28 cellular contexts compared by ENCODE assay signal in genomic region chr5:8098044-8098443, GRCh38.
"Had no signal": no experiment of that assay in that cellular context is flagged by ENCODE, and none has a peak within 500 bp of the region (broad histone marks: within the 10 kb centered on the region; RNA-seq: fewer than 3 reads in every experiment).

No MANE protein-coding gene starts in this region.

- H3K4me1 Mint-ChIP-seq: naive thymus-derived CD4-positive, alpha-beta T cell; stimulated activated naive CD8-positive, alpha-beta T cell treated with anti-CD3 and anti-CD28 coated beads, Interleukin-15, amount 100 ng/mL, for 72 hours had no signal

- ATAC-seq: left lobe of liver; mucosa of descending colon; naive thymus-derived CD4-positive, alpha-beta T cell; natural killer cell treated with Interleukin-12 subunit alpha and Interleukin-12 subunit beta and Interleukin-15 and Interleukin-18, amount 100 ng/mL, for 72 hours; pancreas; right lobe of liver; stimulated activated memory B cell treated with anti-CD40 and anti-IgM and Interleukin-4, amounts not matched to agents 10 μg/mL and 1 μg/mL and 100 μg/mL, for 72 hours; stimulated activated naive CD8-positive, alpha-beta T cell treated with anti-CD3 and anti-CD28 coated beads, Interleukin-15, amount 100 ng/mL, for 72 hours had no signal

- H3K4me3 ChIP-seq: hepatocyte, lung, mucosa of descending colon, pancreas, prostate gland, right lobe of liver, smooth muscle cell, tibial nerve, uterus had no signal

- H3K27ac ChIP-seq: hepatocyte, pancreas, prostate gland, right lobe of liver, tibial nerve, uterus had no signal

- H3K36me3 Mint-ChIP-seq: naive thymus-derived CD4-positive, alpha-beta T cell; natural killer cell treated with Interleukin-12 subunit alpha and Interleukin-12 subunit beta and Interleukin-15 and Interleukin-18, amount 100 ng/mL, for 72 hours; stimulated activated memory B cell treated with anti-CD40 and anti-IgM and Interleukin-4, amounts not matched to agents 10 μg/mL and 1 μg/mL and 100 μg/mL, for 72 hours; type B pancreatic cell had no signal

- H3K27me3 Mint-ChIP-seq: naive thymus-derived CD4-positive, alpha-beta T cell; natural killer cell treated with Interleukin-12 subunit alpha and Interleukin-12 subunit beta and Interleukin-15 and Interleukin-18, amount 100 ng/mL, for 72 hours; stimulated activated memory B cell treated with anti-CD40 and anti-IgM and Interleukin-4, amounts not matched to agents 10 μg/mL and 1 μg/mL and 100 μg/mL, for 72 hours; stimulated activated naive CD8-positive, alpha-beta T cell treated with anti-CD3 and anti-CD28 coated beads, Interleukin-15, amount 100 ng/mL, for 72 hours; type B pancreatic cell had no signal

- H3K27me3 ChIP-seq: hepatocyte, pancreas, right lobe of liver, tibial nerve, uterus had no signal

- H3K4me1 ChIP-seq: pancreas, prostate gland, right lobe of liver, tibial nerve, uterus had no signal

- H3K27ac Mint-ChIP-seq: naive thymus-derived CD4-positive, alpha-beta T cell; natural killer cell treated with Interleukin-12 subunit alpha and Interleukin-12 subunit beta and Interleukin-15 and Interleukin-18, amount 100 ng/mL, for 72 hours; stimulated activated memory B cell treated with anti-CD40 and anti-IgM and Interleukin-4, amounts not matched to agents 10 μg/mL and 1 μg/mL and 100 μg/mL, for 72 hours; stimulated activated naive CD8-positive, alpha-beta T cell treated with anti-CD3 and anti-CD28 coated beads, Interleukin-15, amount 100 ng/mL, for 72 hours; type B pancreatic cell had no signal

- H3K9me3 ChIP-seq: mucosa of descending colon, pancreas, prostate gland, right lobe of liver, tibial nerve, uterus had no signal

- H3K36me3 ChIP-seq: pancreas, prostate gland, right lobe of liver, tibial nerve, uterus had no signal

- DNase-seq: kidney glomerular epithelial cell; left cardiac atrium; mesendoderm; midbrain; mucosa of descending colon; naive thymus-derived CD4-positive, alpha-beta T cell; nucleus accumbens; pancreas; retina; right lobe of liver; stimulated activated CD4-positive, alpha-beta T cell treated with anti-CD3 and anti-CD28 coated beads, Interleukin-1b, Interleukin-23, amount 100 ng/mL, for 48 hours; stimulated activated CD4-positive, alpha-beta T cell treated with anti-CD3 and anti-CD28 coated beads, Interleukin-2, amount 100 ng/mL, for 48 hours; stimulated activated CD4-positive, alpha-beta T cell treated with anti-CD3 and anti-CD28 coated beads, Interleukin-4, amount 100 ng/mL, for 4 hours; stimulated activated CD8-positive, alpha-beta memory T cell treated with anti-CD3 and anti-CD28 coated beads, Interleukin-4, amount 100 ng/mL, for 48 hours; stimulated activated naive CD4-positive, alpha-beta T cell treated with Interleukin-2 at 50 U/mL for 16 hours; stimulated activated naive CD8-positive, alpha-beta T cell treated with anti-CD3 and anti-CD28 coated beads, Interleukin-15, amount 100 ng/mL, for 72 hours; substantia nigra; uterus had no signal

- H3K4me3 Mint-ChIP-seq: naive thymus-derived CD4-positive, alpha-beta T cell; natural killer cell treated with Interleukin-12 subunit alpha and Interleukin-12 subunit beta and Interleukin-15 and Interleukin-18, amount 100 ng/mL, for 72 hours; neural crest cell; stimulated activated memory B cell treated with anti-CD40 and anti-IgM and Interleukin-4, amounts not matched to agents 10 μg/mL and 1 μg/mL and 100 μg/mL, for 72 hours; stimulated activated naive CD8-positive, alpha-beta T cell treated with anti-CD3 and anti-CD28 coated beads, Interleukin-15, amount 100 ng/mL, for 72 hours; type B pancreatic cell had no signal

- H3K9me3 Mint-ChIP-seq: stimulated activated memory B cell treated with anti-CD40 and anti-IgM and Interleukin-4, amounts not matched to agents 10 μg/mL and 1 μg/mL and 100 μg/mL, for 72 hours had no signal
